ENCODE assay signal across 26 cellular contexts in the genomic region with DNA sequence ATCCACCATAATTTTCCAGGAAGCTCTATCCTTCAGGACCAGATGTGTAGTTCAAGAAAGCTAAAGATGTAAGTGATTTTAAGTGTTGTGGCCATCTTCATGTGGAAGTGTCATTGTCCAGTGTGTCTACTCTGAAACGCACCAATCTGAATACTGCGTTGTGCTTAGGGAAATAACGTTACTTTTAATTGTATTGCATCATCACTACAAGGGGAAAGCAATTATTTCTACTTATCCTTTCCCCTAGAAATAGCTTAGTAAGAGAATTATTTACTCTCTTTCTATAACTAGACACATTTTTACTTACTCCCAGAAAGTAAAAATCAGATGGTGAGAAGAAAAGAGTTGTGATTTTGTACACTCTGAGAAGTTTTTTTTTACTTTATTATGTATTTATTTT.
"Had no signal": no experiment of that assay in that cellular context is flagged by ENCODE, and none has a peak within 500 bp of the region (broad histone marks: within the 10 kb centered on the region; RNA-seq: fewer than 3 reads in every experiment).

No MANE protein-coding gene starts in this region.

- FAIRE-seq: urothelium cell line had no signal

- H3K36me3 ChIP-seq: stomach, suprapubic skin, thoracic aorta, thyroid gland, tibial artery, tibial nerve, upper lobe of left lung, upper lobe of right lung, uterus, vagina had no signal

- ATAC-seq: stimulated activated effector memory CD8-positive, alpha-beta T cell treated with anti-CD3 and anti-CD28 coated beads, Interleukin-12 subunit alpha, Interleukin-12 subunit beta, amount 100 ng/mL, for 72 hours; stimulated activated memory B cell treated with anti-CD40 and anti-IgM and Interleukin-4, amounts not matched to agents 10 μg/mL and 1 μg/mL and 100 μg/mL, for 72 hours; stimulated activated naive B cell treated with anti-CD40 and anti-IgM and Interleukin-4, amounts not matched to agents 10 μg/mL and 1 μg/mL and 100 μg/mL, for 72 hours; stimulated activated naive CD8-positive, alpha-beta T cell treated with anti-CD3 and anti-CD28 coated beads, Interleukin-15, amount 100 ng/mL, for 72 hours; stimulated activated naive CD8-positive, alpha-beta T cell treated with anti-CD3 and anti-CD28 coated beads, Interleukin-15, Interleukin-2, amounts not matched to agents 100 U/mL and 50 U/mL, for 24 hours; upper lobe of right lung had no signal

- H3K27ac ChIP-seq: stomach, suprapubic skin, testis, thoracic aorta, thyroid gland, tibial artery, tibial nerve, upper lobe of left lung, upper lobe of right lung, uterus, vagina had no signal

- DNase-seq: stimulated activated CD4-positive, alpha-beta T cell treated with anti-CD3 and anti-CD28 coated beads, Interleukin-2, amount 100 ng/mL, for 48 hours; stimulated activated CD4-positive, alpha-beta T cell treated with anti-CD3 and anti-CD28 coated beads, Interleukin-4, amount 100 ng/mL, for 1 hour; stimulated activated CD4-positive, alpha-beta T cell treated with anti-CD3 and anti-CD28 coated beads, Interleukin-4, amount 100 ng/mL, for 24 hours; stimulated activated CD4-positive, alpha-beta T cell treated with anti-CD3 and anti-CD28 coated beads, Interleukin-4, amount 100 ng/mL, for 4 hours; stimulated activated CD8-positive, alpha-beta memory T cell treated with anti-CD3 and anti-CD28 coated beads, Interleukin-4, amount 100 ng/mL, for 48 hours; stimulated activated naive B cell treated with anti-CD40 and anti-IgM and Interleukin-4, amounts not matched to agents 10 μg/mL and 1 μg/mL and 100 μg/mL, for 72 hours; stimulated activated naive CD4-positive, alpha-beta T cell; stimulated activated naive CD4-positive, alpha-beta T cell treated with Interleukin-2 at 50 U/mL for 16 hours; stimulated activated naive CD8-positive, alpha-beta T cell treated with anti-CD3 and anti-CD28 coated beads, Interleukin-15, amount 100 ng/mL, for 72 hours; stimulated activated naive CD8-positive, alpha-beta T cell treated with anti-CD3 and anti-CD28 coated beads, Interleukin-15, Interleukin-2, amounts not matched to agents 100 U/mL and 50 U/mL, for 24 hours; stomach; substantia nigra; testis; thyroid gland; tibial artery; trophoblast cell; upper lobe of left lung; upper lobe of right lung; uterus had no signal

- H3K4me3 ChIP-seq: stomach, suprapubic skin, testis, thoracic aorta, thyroid gland, tibial artery, tibial nerve, upper lobe of left lung, upper lobe of right lung, uterus, vagina had no signal

- H3K27me3 ChIP-seq: stomach, suprapubic skin, testis, thyroid gland, tibial artery, tibial nerve, upper lobe of left lung, upper lobe of right lung, uterus, vagina had no signal

- H3K4me1 ChIP-seq: stomach, suprapubic skin, testis, thyroid gland, tibial artery, tibial nerve, upper lobe of left lung, upper lobe of right lung, uterus, vagina had no signal

- H3K9me3 ChIP-seq: suprapubic skin, testis, thoracic aorta, thyroid gland, tibial artery, tibial nerve, upper lobe of left lung, upper lobe of right lung, uterus, vagina had no signal
